ENCODE assay signal across 14 cellular contexts in genomic region chr4:94126669-94127068, GRCh38.
A peak's percentile ranks its signal among the peaks of the same experiment; 100 is the strongest.
DNase-seq lines count a peak whose midpoint lies in the region; ATAC-seq, FAIRE-seq and TF ChIP-seq lines count a peak whose summit lies in the region.
"Had no signal": no experiment of that assay in that cellular context is flagged by ENCODE, and none has a peak within 500 bp of the region (broad histone marks: within the 10 kb centered on the region; RNA-seq: fewer than 3 reads in every experiment).

No MANE protein-coding gene starts in this region.

- H3K4me2 ChIP-seq in H9 (ENCODE audit: insufficient read depth, insufficient read length, low read length): no peak overlapping the region

- WGBS in H9 (ENCODE audit: extremely low coverage, insufficient read length, low lambda C conversion rate): no CpG with 5 or more reads among the region's 4 CpGs

- H3K4me1 ChIP-seq in H9 (ENCODE audit: insufficient read depth, low read length): no peaks in the 10 kb centered on the region

- ATAC-seq in GM21619 (IDR thresholded peaks at IDR 0.05; ENCODE audit: unreplicated experiment): no peak
- ATAC-seq: activated CD4-positive, alpha-beta T cell treated with anti-CD3 and anti-CD28 coated beads for 36 hours had no signal

- no peak overlapping the region for H2AK5ac ChIP-seq in H9 (ENCODE audit: insufficient read length, low read length)

- H3K4me1 Mint-ChIP-seq in H9: peaks cover 2 to 5% of the 10 kb centered on the region in 2 experiments; a peak in 3 of 4 replicates
- H3K4me1 Mint-ChIP-seq: activated CD4-positive, alpha-beta T cell treated with anti-CD3 and anti-CD28 coated beads for 36 hours; activated naive CD4-positive, alpha-beta T cell treated with anti-CD3 and anti-CD28 coated beads, Interleukin-2, amount 50 U/mL, for 24 hours had no signal

- TF ChIP-seq CTCF in H9 (conservative IDR thresholded peaks at IDR 0.05) (peak; percentile 64), fibroblast of villous mesenchyme (IDR thresholded peaks at IDR 0.05; ENCODE audit: insufficient read depth, low read depth, low read length) (peak; percentile 12)

- no peaks in the 10 kb centered on the region for H3K79me2 ChIP-seq in H9 (ENCODE audit: insufficient read depth, low read length)

- no peak overlapping the region for H3K9ac ChIP-seq in H9 (ENCODE audit: extremely low read depth, insufficient read length, low read length)

- no peak overlapping the region for H3K18ac ChIP-seq in H9 (ENCODE audit: insufficient read length, low read depth, low read length)

- no peak overlapping the region for H2BK5ac ChIP-seq in H9 (ENCODE audit: insufficient read length, low read length)

- H3K27me3 ChIP-seq in H9 (ENCODE audit: insufficient read depth, low read length): no peaks in the 10 kb centered on the region

- H3K56ac ChIP-seq in H9 (ENCODE audit: insufficient read length, low read depth, low read length): no peak overlapping the region

- no peak overlapping the region for H4K8ac ChIP-seq in H9 (replicated peaks; ENCODE audit: insufficient read length, low read depth, low read length)

- no peaks in the 10 kb centered on the region for H3K36me3 Mint-ChIP-seq in H9 (ENCODE audit: insufficient read depth in 1 of 3, low read depth in 3 of 3)
- H3K36me3 Mint-ChIP-seq: activated naive CD4-positive, alpha-beta T cell treated with anti-CD3 and anti-CD28 coated beads, Interleukin-2, amount 50 U/mL, for 24 hours had no signal

- H3K9me3 ChIP-seq in H9 (ENCODE audit: control insufficient read depth, low read depth, low read length): no peaks in the 10 kb centered on the region

- no peak overlapping the region for H3K4me3 Mint-ChIP-seq in H9
- H3K4me3 Mint-ChIP-seq: activated CD4-positive, alpha-beta T cell treated with anti-CD3 and anti-CD28 coated beads for 36 hours; activated naive CD4-positive, alpha-beta T cell treated with anti-CD3 and anti-CD28 coated beads, Interleukin-2, amount 50 U/mL, for 24 hours had no signal

- no peak overlapping the region for H3K4me3 ChIP-seq in fibroblast of villous mesenchyme (ENCODE audit: low read depth, low read length)

- H3K27me3 Mint-ChIP-seq in H9 (ENCODE audit: low read depth): no peaks in the 10 kb centered on the region

- no peak overlapping the region for H3K4ac ChIP-seq in H9 (ENCODE audit: low read depth, low read length)

- H3K9me3 Mint-ChIP-seq in H9: no peaks in the 10 kb centered on the region
- H3K9me3 Mint-ChIP-seq: activated naive CD4-positive, alpha-beta T cell treated with anti-CD3 and anti-CD28 coated beads, Interleukin-2, amount 50 U/mL, for 24 hours had no signal

- DNase-seq in H9 (no peak), RKO (ENCODE audit: low spot score) (peak; percentile 4), fibroblast of villous mesenchyme (ENCODE audit: low read depth) (no peak), occipital lobe (lab: John Stamatoyannopoulos, UW) (no peak), NCI-H1105 (lab: John Stamatoyannopoulos, UW) (no peak), cerebellar nuclear complex (lab: John Stamatoyannopoulos, UW) (no peak)
- DNase-seq: activated CD4-positive, alpha-beta T cell treated with anti-CD3 and anti-CD28 coated beads for 36 hours; C1 segment of cervical spinal cord; NCI-H1048 had no signal

- H2BK15ac ChIP-seq in H9 (ENCODE audit: low read depth, low read length): no peak overlapping the region

- H3K27ac Mint-ChIP-seq in H9: no peak overlapping the region
- H3K27ac Mint-ChIP-seq: activated CD4-positive, alpha-beta T cell treated with anti-CD3 and anti-CD28 coated beads for 36 hours; activated naive CD4-positive, alpha-beta T cell treated with anti-CD3 and anti-CD28 coated beads, Interleukin-2, amount 50 U/mL, for 24 hours had no signal

- H4K5ac ChIP-seq in H9 (ENCODE audit: insufficient read length, low read depth, low read length): no peak overlapping the region

- H3K23ac ChIP-seq in H9 (ENCODE audit: insufficient read length, low read depth, low read length): no peak overlapping the region

- no peak overlapping the region for H2BK20ac ChIP-seq in H9 (ENCODE audit: low read depth, low read length, poor library complexity, severe bottlenecking)

- no peaks in the 10 kb centered on the region for H3K23me2 ChIP-seq in H9 (ENCODE audit: insufficient read length, low read depth, low read length, poor library complexity, severe bottlenecking)

- peak; percentile 30 for FAIRE-seq in A204.1 (lab: Jason Lieb, UNC)

- H4K91ac ChIP-seq in H9 (ENCODE audit: insufficient read length, low read depth, low read length): no peak overlapping the region

- H4K20me1 ChIP-seq in H9 (ENCODE audit: control insufficient read depth, insufficient read depth, insufficient read length): no peaks in the 10 kb centered on the region

- H3K14ac ChIP-seq in H9 (ENCODE audit: insufficient read depth, low read length): no peak overlapping the region

- H2BK120ac ChIP-seq in H9 (ENCODE audit: low read depth, low read length, poor library complexity, severe bottlenecking): no peak overlapping the region

- no peaks in the 10 kb centered on the region for H3K79me1 ChIP-seq in H9 (ENCODE audit: insufficient read depth, low read depth, low read length, poor library complexity, severe bottlenecking)

- H3K27ac ChIP-seq in H9 (ENCODE audit: insufficient read length, low read depth, low read length): no peak overlapping the region
- H3K27ac ChIP-seq: epithelial cell of prostate, RWPE1 had no signal

- H2BK12ac ChIP-seq in H9 (ENCODE audit: insufficient read length, low read depth, low read length): no peak overlapping the region

- no peak overlapping the region for H3T11ph ChIP-seq in H9 (ENCODE audit: low read length)

- H2AFZ ChIP-seq in H9 (ENCODE audit: low read length): no peak overlapping the region
